In the genomic region with DNA sequence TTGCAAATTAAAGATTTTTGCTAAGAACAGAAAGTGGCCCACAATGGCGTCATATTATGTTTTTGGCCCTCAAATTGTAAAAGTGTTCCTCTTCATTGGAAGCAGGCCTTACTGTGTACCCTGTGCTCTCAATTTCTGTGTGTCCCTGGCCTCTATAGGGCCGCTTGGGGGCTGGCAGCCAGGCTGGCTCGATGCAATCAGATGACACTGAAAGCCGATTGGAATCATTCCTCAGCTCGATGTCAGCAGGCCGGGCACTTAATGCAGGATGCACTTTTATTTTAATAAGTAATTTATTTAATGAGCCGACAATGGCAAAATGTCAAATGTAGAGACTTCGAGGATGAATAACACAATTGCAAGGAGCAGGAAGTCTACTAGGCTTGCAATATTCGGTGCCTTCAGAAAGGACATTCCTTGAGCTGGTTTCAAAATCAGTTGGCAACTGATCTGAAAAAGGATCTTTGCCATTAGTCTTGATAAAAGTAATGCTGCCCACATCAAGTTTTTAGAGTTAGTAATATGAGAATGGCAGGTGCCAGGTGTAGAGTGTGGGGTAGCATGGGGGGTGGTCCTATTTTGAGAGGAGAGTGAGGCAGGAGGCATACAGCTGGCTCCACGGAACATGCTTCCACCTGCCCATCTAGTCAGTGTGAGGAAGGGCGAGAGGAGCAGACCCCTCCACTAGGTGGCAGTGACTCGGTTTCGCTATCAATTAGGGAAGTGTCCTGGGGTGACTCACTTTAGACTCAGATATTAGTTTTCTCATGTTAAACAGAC, we compare ENCODE assay signal across 1 cellular context.
TF ChIP-seq lines count a peak whose summit lies in the region.

No MANE protein-coding gene starts in this region.

TF ChIP-seq in GM12878, 131 proteins besides CTCF, POLR2A, EP300 and RAD21 (continued from another document):
- TF ChIP-seq, protein P1, sequence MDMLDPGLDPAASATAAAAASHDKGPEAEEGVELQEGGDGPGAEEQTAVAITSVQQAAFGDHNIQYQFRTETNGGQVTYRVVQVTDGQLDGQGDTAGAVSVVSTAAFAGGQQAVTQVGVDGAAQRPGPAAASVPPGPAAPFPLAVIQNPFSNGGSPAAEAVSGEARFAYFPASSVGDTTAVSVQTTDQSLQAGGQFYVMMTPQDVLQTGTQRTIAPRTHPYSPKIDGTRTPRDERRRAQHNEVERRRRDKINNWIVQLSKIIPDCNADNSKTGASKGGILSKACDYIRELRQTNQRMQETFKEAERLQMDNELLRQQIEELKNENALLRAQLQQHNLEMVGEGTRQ (IDR thresholded peaks at IDR 0.05; ENCODE audit: borderline replicate concordance, low read depth, low read length), result no peak
- TF ChIP-seq RB1 (IDR thresholded peaks at IDR 0.05; ENCODE audit: borderline replicate concordance) (0 out of 2 replicates have a peak, but pooled peaks have one; percentile 21), SMARCA5 (IDR thresholded peaks at IDR 0.05) (no peak), PBX3 (IDR thresholded peaks at IDR 0.05; ENCODE audit: insufficient replicate concordance, low read depth, low read length) (no peak), BCLAF1 (IDR thresholded peaks at IDR 0.05) (no peak), EED (IDR thresholded peaks at IDR 0.05; ENCODE audit: low read depth) (no peak), STAT1 (conservative IDR thresholded peaks at IDR 0.05) (no peak), IRF4 (IDR thresholded peaks at IDR 0.05; ENCODE audit: low read depth, low read length) (0 out of 2 replicates have a peak, but pooled peaks have one; percentile 69), YY1 (IDR thresholded peaks at IDR 0.05; ENCODE audit: low read depth, low read length) (0 out of 2 replicates have a peak, but pooled peaks have one; percentile 28), MEF2B (IDR thresholded peaks at IDR 0.05; ENCODE audit: partially characterized antibody, poor library complexity, severe bottlenecking) (no peak), RCOR1 (conservative IDR thresholded peaks at IDR 0.05; ENCODE audit: low read depth, low read length) (no peak), FOXM1 (IDR thresholded peaks at IDR 0.05; ENCODE audit: low read depth, low read length) (no peak), MAX (IDR thresholded peaks at IDR 0.05; ENCODE audit: low read depth, low read length) (no peak), CHD2 (IDR thresholded peaks at IDR 0.05; ENCODE audit: borderline replicate concordance, low read depth, low read length) (no peak), POU2F2 (IDR thresholded peaks at IDR 0.05; ENCODE audit: borderline replicate concordance, low read depth, low read length) (0 out of 3 replicates have a peak, but pooled peaks have one; percentile 15), KAT2A (conservative IDR thresholded peaks at IDR 0.05; ENCODE audit: control insufficient read depth, low read depth, low read length) (no peak), BCL11A (IDR thresholded peaks at IDR 0.05; ENCODE audit: low read depth, low read length) (no peak), MYC (IDR thresholded peaks at IDR 0.05; ENCODE audit: insufficient read depth, insufficient read length, insufficient replicate concordance, low read length, severe bottlenecking) (no peak), HCFC1 (IDR thresholded peaks at IDR 0.05; ENCODE audit: low read length) (no peak), POLR2AphosphoS5 (IDR thresholded peaks at IDR 0.05; ENCODE audit: low read length) (no peak), WRNIP1 (IDR thresholded peaks at IDR 0.05; ENCODE audit: borderline replicate concordance, low read depth, low read length) (no peak), ZNF592 (IDR thresholded peaks at IDR 0.05) (no peak), SMAD5 (IDR thresholded peaks at IDR 0.05; ENCODE audit: low read depth) (no peak), RFX5 (IDR thresholded peaks at IDR 0.05; ENCODE audit: low read depth, low read length) (no peak), FOS (IDR thresholded peaks at IDR 0.05; ENCODE audit: borderline replicate concordance, extremely low read depth, insufficient read length) (no peak)
- TF ChIP-seq, protein P2, sequence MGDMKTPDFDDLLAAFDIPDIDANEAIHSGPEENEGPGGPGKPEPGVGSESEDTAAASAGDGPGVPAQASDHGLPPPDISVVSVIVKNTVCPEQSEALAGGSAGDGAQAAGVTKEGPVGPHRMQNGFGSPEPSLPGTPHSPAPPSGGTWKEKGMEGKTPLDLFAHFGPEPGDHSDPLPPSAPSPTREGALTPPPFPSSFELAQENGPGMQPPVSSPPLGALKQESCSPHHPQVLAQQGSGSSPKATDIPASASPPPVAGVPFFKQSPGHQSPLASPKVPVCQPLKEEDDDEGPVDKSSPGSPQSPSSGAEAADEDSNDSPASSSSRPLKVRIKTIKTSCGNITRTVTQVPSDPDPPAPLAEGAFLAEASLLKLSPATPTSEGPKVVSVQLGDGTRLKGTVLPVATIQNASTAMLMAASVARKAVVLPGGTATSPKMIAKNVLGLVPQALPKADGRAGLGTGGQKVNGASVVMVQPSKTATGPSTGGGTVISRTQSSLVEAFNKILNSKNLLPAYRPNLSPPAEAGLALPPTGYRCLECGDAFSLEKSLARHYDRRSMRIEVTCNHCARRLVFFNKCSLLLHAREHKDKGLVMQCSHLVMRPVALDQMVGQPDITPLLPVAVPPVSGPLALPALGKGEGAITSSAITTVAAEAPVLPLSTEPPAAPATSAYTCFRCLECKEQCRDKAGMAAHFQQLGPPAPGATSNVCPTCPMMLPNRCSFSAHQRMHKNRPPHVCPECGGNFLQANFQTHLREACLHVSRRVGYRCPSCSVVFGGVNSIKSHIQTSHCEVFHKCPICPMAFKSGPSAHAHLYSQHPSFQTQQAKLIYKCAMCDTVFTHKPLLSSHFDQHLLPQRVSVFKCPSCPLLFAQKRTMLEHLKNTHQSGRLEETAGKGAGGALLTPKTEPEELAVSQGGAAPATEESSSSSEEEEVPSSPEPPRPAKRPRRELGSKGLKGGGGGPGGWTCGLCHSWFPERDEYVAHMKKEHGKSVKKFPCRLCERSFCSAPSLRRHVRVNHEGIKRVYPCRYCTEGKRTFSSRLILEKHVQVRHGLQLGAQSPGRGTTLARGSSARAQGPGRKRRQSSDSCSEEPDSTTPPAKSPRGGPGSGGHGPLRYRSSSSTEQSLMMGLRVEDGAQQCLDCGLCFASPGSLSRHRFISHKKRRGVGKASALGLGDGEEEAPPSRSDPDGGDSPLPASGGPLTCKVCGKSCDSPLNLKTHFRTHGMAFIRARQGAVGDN (IDR thresholded peaks at IDR 0.05), result no peak
- TF ChIP-seq, protein P3, sequence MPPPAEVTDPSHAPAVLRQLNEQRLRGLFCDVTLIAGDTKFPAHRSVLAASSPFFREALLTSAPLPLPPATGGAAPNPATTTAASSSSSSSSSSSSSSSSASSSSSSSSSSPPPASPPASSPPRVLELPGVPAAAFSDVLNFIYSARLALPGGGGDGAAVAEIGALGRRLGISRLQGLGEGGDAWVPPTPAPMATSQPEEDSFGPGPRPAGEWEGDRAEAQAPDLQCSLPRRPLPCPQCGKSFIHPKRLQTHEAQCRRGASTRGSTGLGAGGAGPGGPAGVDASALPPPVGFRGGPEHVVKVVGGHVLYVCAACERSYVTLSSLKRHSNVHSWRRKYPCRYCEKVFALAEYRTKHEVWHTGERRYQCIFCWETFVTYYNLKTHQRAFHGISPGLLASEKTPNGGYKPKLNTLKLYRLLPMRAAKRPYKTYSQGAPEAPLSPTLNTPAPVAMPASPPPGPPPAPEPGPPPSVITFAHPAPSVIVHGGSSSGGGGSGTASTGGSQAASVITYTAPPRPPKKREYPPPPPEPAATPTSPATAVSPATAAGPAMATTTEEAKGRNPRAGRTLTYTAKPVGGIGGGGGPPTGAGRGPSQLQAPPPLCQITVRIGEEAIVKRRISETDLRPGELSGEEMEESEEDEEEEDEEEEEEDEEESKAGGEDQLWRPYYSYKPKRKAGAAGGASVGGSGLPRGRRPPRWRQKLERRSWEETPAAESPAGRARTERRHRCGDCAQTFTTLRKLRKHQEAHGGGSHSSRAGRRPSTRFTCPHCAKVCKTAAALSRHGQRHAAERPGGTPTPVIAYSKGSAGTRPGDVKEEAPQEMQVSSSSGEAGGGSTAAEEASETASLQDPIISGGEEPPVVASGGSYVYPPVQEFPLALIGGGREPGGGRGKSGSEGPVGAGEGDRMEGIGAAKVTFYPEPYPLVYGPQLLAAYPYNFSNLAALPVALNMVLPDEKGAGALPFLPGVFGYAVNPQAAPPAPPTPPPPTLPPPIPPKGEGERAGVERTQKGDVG (CRISPR knock-in tag; IDR thresholded peaks at IDR 0.05), result no peak
